In the genomic region with DNA sequence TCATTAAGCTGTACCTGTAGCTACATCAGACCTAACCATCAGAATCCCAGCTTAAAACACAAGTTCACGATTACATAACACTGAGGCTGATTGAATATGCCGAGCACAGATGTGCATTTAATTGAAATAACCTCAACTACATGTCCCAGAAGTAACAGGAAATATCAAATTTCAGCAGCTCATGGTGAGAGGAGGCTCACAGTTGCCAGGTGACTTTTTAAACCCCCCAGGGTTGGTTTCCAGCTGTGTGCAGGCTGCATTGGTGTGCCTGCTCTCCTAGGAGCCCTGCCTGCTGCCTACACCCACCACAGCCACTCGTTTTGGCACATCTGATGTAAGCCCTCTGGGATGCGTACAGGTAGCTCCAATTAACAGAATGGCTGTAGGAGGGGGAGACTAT, we compare ENCODE assay signal across 12 cellular contexts.
DNase-seq lines count a peak whose midpoint lies in the region; ATAC-seq and TF ChIP-seq lines count a peak whose summit lies in the region.
"Had no signal": no experiment of that assay in that cellular context is flagged by ENCODE, and none has a peak within 500 bp of the region (broad histone marks: within the 10 kb centered on the region; RNA-seq: fewer than 3 reads in every experiment).

No MANE protein-coding gene starts in this region.

- H3K9me3 ChIP-seq in HEK293 (ENCODE audit: control insufficient read depth, insufficient read depth, low read depth, low read length) (no peaks in the 10 kb centered on the region), adrenal gland (replicated peaks in 1 of 3) (no peaks in the 10 kb centered on the region), gastrocnemius medialis (no peaks in the 10 kb centered on the region)
- H3K9me3 ChIP-seq: right lobe of liver had no signal

- TF ChIP-seq POLR2A in adrenal gland (IDR thresholded peaks at IDR 0.05) (no peak), gastrocnemius medialis (IDR thresholded peaks at IDR 0.05) (no peak)

- 58 to 81% (median 74%) methylated on average over 4 of the region's 4 CpGs for WGBS in adrenal gland, 4 donors

- DNase-seq in COR-L47 (lab: John Stamatoyannopoulos, UW) = peak; percentile 23
- peak; percentile 97 for DNase-seq in NCI-H2171 treated with DMSO at 0.1 percent for 48 hours (lab: John Stamatoyannopoulos, UW)
- DNase-seq in fibroblast of mammary gland (ENCODE audit: low read depth) = peak; percentile 34
- no peak for DNase-seq in adrenal gland
- DNase-seq in gastrocnemius medialis = no peak
- no peak for DNase-seq in GOT3 (lab: John Stamatoyannopoulos, UW)
- DNase-seq in cortex of kidney (lab: John Stamatoyannopoulos, UW) = no peak
- DNase-seq: activated gamma-delta T cell treated with Interleukin-2 at 50 U/mL for 16 hours; effector memory CD8-positive, alpha-beta T cell; right lobe of liver had no signal

- in situ Hi-C loops in gastrocnemius medialis (cut with MboI; ENCODE audit: low sequenced_read_pairs in 4 of 4) = no loop called here

- H3K36me3 ChIP-seq in HEK293 (ENCODE audit: control insufficient read depth in 2 of 2, insufficient read depth in 1 of 2, low read length in 2 of 2) (no peaks in the 10 kb centered on the region), adrenal gland (replicated peaks in 1 of 2) (no peaks in the 10 kb centered on the region), gastrocnemius medialis (no peaks in the 10 kb centered on the region)
- H3K36me3 ChIP-seq: right lobe of liver had no signal

- POLR2A ChIA-PET in HEK293 (lab: Yijun Ruan, JAX) = no interaction called here

- H3K4me1 ChIP-seq in HEK293 (ENCODE audit: control insufficient read depth, insufficient read depth, low read length) = peaks cover 30% of the 10 kb centered on the region
- peaks cover 0 to 9% of the 10 kb centered on the region in 2 donors for H3K4me1 ChIP-seq in adrenal gland (replicated peaks in 1 of 2)
- peaks cover 8 to 10% of the 10 kb centered on the region in 2 donors for H3K4me1 ChIP-seq in gastrocnemius medialis
- H3K4me1 ChIP-seq: right lobe of liver had no signal

- ATAC-seq in gastrocnemius medialis = no peak
- ATAC-seq: effector memory CD8-positive, alpha-beta T cell; natural killer cell treated with Interleukin-12 subunit alpha and Interleukin-12 subunit beta and Interleukin-15 and Interleukin-18, amount 100 ng/mL, for 72 hours; right lobe of liver had no signal

- no peak overlapping the region for H3K4me3 ChIP-seq in HEK293 (ENCODE audit: low read depth, low read length)
- H3K4me3 ChIP-seq in fibroblast of mammary gland (ENCODE audit: control insufficient read depth, low read depth, low read length) = no peak overlapping the region
- H3K4me3 ChIP-seq in adrenal gland = no peak overlapping the region
- no peak overlapping the region for H3K4me3 ChIP-seq in gastrocnemius medialis
- H3K4me3 ChIP-seq: right lobe of liver had no signal

- intact Hi-C loops in adrenal gland (cut with DNase I) = no loop called here
- intact Hi-C loops in gastrocnemius medialis (cut with DNase I; ENCODE audit: low total_unique reads) = no loop called here

- TF ChIP-seq CTCF in HEK293 (tag by site-specific recombination; IDR thresholded peaks at IDR 0.05) (no peak), fibroblast of mammary gland (conservative IDR thresholded peaks at IDR 0.05; ENCODE audit: control insufficient read depth, insufficient read depth, low read depth, low read length) (no peak), adrenal gland (IDR thresholded peaks at IDR 0.05) (no peak), gastrocnemius medialis (IDR thresholded peaks at IDR 0.05 in 4 of 5, conservative IDR thresholded peaks at IDR 0.05 in 1 of 5) (no peak)

- no peaks in the 10 kb centered on the region for H3K27me3 ChIP-seq in adrenal gland
- H3K27me3 ChIP-seq in gastrocnemius medialis = no peaks in the 10 kb centered on the region
- H3K27me3 ChIP-seq: right lobe of liver had no signal

- CTCF ChIA-PET in HEK293 (lab: Yijun Ruan, JAX) = interaction anchor here (0.7 to 2.3 kb wide), 2 partner anchors 85 to 246 kb away, joined by 4 to 5 read pairs; no protein-coding TSS in a partner anchor

- H3K27ac ChIP-seq in HEK293 (ENCODE audit: extremely low read depth, low read depth, low read length) (no peak overlapping the region; the same call in 1 of the 2 replicates), adrenal gland (no peak overlapping the region), gastrocnemius medialis (no peak overlapping the region)
- H3K27ac ChIP-seq: right lobe of liver had no signal

TF ChIP-seq in HEK293, 187 proteins besides CTCF, POLR2A, EP300 and RAD21:
- TF ChIP-seq FEZF1 (tag by site-specific recombination; IDR thresholded peaks at IDR 0.05) = peak; percentile 75
- 0 out of 2 replicates have a peak, but pooled peaks have one; percentile 52 for TF ChIP-seq OSR2 (tag by site-specific recombination; IDR thresholded peaks at IDR 0.05)
- peak; percentile 58 for TF ChIP-seq ZIC2 (tag by site-specific recombination; IDR thresholded peaks at IDR 0.05)
- TF ChIP-seq GLIS1 (tag by site-specific recombination; IDR thresholded peaks at IDR 0.05) = peak; percentile 94
- TF ChIP-seq, protein P1, sequence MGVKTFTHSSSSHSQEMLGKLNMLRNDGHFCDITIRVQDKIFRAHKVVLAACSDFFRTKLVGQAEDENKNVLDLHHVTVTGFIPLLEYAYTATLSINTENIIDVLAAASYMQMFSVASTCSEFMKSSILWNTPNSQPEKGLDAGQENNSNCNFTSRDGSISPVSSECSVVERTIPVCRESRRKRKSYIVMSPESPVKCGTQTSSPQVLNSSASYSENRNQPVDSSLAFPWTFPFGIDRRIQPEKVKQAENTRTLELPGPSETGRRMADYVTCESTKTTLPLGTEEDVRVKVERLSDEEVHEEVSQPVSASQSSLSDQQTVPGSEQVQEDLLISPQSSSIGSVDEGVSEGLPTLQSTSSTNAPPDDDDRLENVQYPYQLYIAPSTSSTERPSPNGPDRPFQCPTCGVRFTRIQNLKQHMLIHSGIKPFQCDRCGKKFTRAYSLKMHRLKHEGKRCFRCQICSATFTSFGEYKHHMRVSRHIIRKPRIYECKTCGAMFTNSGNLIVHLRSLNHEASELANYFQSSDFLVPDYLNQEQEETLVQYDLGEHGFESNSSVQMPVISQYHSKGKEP (tag by site-specific recombination; IDR thresholded peaks at IDR 0.05) = peak; percentile 71
- TF ChIP-seq ZNF10 (tag by site-specific recombination; IDR thresholded peaks at IDR 0.05) = no peak
- TF ChIP-seq ZBTB1 (tag by site-specific recombination; IDR thresholded peaks at IDR 0.05) = no peak
- no peak for TF ChIP-seq ZNF701 (tag by site-specific recombination; IDR thresholded peaks at IDR 0.05)
- no peak for TF ChIP-seq ZNF621 (tag by site-specific recombination; IDR thresholded peaks at IDR 0.05)
- TF ChIP-seq ZNF169 (tag by site-specific recombination; IDR thresholded peaks at IDR 0.05) = no peak
- TF ChIP-seq ZNF335 (tag by site-specific recombination; conservative IDR thresholded peaks at IDR 0.05) = peak; percentile 50
- TF ChIP-seq ZNF558 (tag by site-specific recombination; IDR thresholded peaks at IDR 0.05) = peak; percentile 93
- no peak for TF ChIP-seq ZNF76 (tag by site-specific recombination; IDR thresholded peaks at IDR 0.05; ENCODE audit: borderline replicate concordance, low read depth)
- TF ChIP-seq, protein P2, sequence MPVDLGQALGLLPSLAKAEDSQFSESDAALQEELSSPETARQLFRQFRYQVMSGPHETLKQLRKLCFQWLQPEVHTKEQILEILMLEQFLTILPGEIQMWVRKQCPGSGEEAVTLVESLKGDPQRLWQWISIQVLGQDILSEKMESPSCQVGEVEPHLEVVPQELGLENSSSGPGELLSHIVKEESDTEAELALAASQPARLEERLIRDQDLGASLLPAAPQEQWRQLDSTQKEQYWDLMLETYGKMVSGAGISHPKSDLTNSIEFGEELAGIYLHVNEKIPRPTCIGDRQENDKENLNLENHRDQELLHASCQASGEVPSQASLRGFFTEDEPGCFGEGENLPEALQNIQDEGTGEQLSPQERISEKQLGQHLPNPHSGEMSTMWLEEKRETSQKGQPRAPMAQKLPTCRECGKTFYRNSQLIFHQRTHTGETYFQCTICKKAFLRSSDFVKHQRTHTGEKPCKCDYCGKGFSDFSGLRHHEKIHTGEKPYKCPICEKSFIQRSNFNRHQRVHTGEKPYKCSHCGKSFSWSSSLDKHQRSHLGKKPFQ (tag by site-specific recombination; IDR thresholded peaks at IDR 0.05) = peak; percentile 29; the same call in 1 of the 2 replicates
- peak; percentile 59 for TF ChIP-seq ZBTB17 (tag by site-specific recombination; IDR thresholded peaks at IDR 0.05)
- TF ChIP-seq ZNF274 (IDR thresholded peaks at IDR 0.05; ENCODE audit: low read length) = no peak
- no peak for TF ChIP-seq ZNF274 (tag by site-specific recombination; IDR thresholded peaks at IDR 0.05; ENCODE audit: borderline replicate concordance)
- no peak for TF ChIP-seq ZNF341 (tag by site-specific recombination; IDR thresholded peaks at IDR 0.05; ENCODE audit: low read depth)
- peak; percentile 61; the same call in 1 of the 2 replicates for TF ChIP-seq SCRT2 (tag by site-specific recombination; IDR thresholded peaks at IDR 0.05)
- TF ChIP-seq, protein P3, sequence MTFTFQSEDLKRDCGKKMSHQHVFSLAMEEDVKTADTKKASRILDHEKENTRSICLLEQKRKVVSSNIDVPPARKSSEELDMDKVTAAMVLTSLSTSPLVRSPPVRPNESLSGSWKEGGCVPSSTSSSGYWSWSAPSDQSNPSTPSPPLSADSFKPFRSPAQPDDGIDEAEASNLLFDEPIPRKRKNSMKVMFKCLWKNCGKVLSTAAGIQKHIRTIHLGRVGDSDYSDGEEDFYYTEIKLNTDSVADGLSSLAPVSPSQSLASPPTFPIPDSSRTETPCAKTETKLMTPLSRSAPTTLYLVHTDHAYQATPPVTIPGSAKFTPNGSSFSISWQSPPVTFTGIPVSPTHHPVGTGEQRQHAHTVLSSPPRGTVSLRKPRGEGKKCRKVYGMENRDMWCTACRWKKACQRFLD (tag by site-specific recombination; IDR thresholded peaks at IDR 0.05) = no peak
TF ChIP-seq in HEK293: peak in this region for 10.

Comparison
In these comparisons a context has a peak if more than half of its experiments do, and no peak if none do; other contexts are left out.
1. DNase-seq: peak in COR-L47 (single experiment), NCI-H2171 treated with DMSO at 0.1 percent for 48 hours (single experiment) and fibroblast of mammary gland (single experiment); none in adrenal gland (0 of 7), gastrocnemius medialis (0 of 2), GOT3 (single experiment) and cortex of kidney (single experiment).